In genomic region chr20:48364688-48365421, GRCh38 we compare ENCODE assay signal across 33 cellular contexts.
A peak's percentile ranks its signal among the peaks of the same experiment; 100 is the strongest.
DNase-seq lines count a peak whose midpoint lies in the region; ATAC-seq, FAIRE-seq and TF ChIP-seq lines count a peak whose summit lies in the region.
"Had no signal": no experiment of that assay in that cellular context is flagged by ENCODE, and none has a peak within 500 bp of the region (broad histone marks: within the 10 kb centered on the region; RNA-seq: fewer than 3 reads in every experiment).

No MANE protein-coding gene starts in this region.

- H3K27me3 Mint-ChIP-seq in H9 (ENCODE audit: low read depth): peaks cover 11% of the 10 kb centered on the region
- H3K27me3 Mint-ChIP-seq in stimulated activated naive B cell treated with anti-CD40 and anti-IgM and Interleukin-4, amounts not matched to agents 10 μg/mL and 1 μg/mL and 100 μg/mL, for 72 hours: peaks cover 0 to 4% of the 10 kb centered on the region in 2 donors
- peaks cover 16% of the 10 kb centered on the region for H3K27me3 Mint-ChIP-seq in CD4-positive, alpha-beta T cell

- H3K4me3 Mint-ChIP-seq in H9: no peak overlapping the region
- H3K4me3 Mint-ChIP-seq in stimulated activated naive B cell treated with anti-CD40 and anti-IgM and Interleukin-4, amounts not matched to agents 10 μg/mL and 1 μg/mL and 100 μg/mL, for 72 hours: peak overlapping the region; percentile 0 to 29
- no peak overlapping the region for H3K4me3 Mint-ChIP-seq in CD4-positive, alpha-beta T cell
- H3K4me3 Mint-ChIP-seq: activated CD4-positive, alpha-beta T cell treated with anti-CD3 and anti-CD28 coated beads for 36 hours; activated CD8-positive, alpha-beta T cell treated with anti-CD3 and anti-CD28 coated beads, Interleukin-2, amount 10 ng/mL, durations not matched to agents 7 days and 5 days; activated naive CD8-positive, alpha-beta T cell; CD14-positive monocyte; natural killer cell had no signal

- intact Hi-C loops in GM12878 (cut with micrococcal nuclease; ENCODE audit: unreplicated experiment): loop anchor here (10.0 kb wide), 1 partner anchor 120 kb away; no protein-coding TSS in a partner anchor
- intact Hi-C loops in CD4-positive, alpha-beta T cell (cut with DNase I, micrococcal nuclease): no loop called here

- peak; percentile 13; the same call in 1 of the 2 replicates for TF ChIP-seq RAD21 in GM12878 (IDR thresholded peaks at IDR 0.05; ENCODE audit: insufficient read depth, low read depth, low read length)

- H3K4me3 ChIP-seq in GM12865 (ENCODE audit: low read depth, low read length): no peak overlapping the region
- H3K4me3 ChIP-seq in GM12878: no peak overlapping the region
- H3K4me3 ChIP-seq: ascending aorta, cardiac muscle cell, colonic mucosa, left ventricle myocardium inferior, ovary had no signal

- BruUV-seq in GM12878 (replicated peaks; lab: Mats Ljungman, UMichigan): no TSS peak

- SMC1A ChIA-PET in GM12878 (lab: Charles Lee; ENCODE audit: uncharacterized antibody, unreplicated experiment): interaction anchor here (0.6 to 2.6 kb wide), 6 partner anchors 10 to 256 kb away, joined by 3 to 8 read pairs (median 4); no protein-coding TSS in a partner anchor

- H2BK20ac ChIP-seq in H9 (ENCODE audit: low read depth, low read length, poor library complexity, severe bottlenecking): no peak overlapping the region

- H3K36me3 ChIP-seq in GM12878 (ENCODE audit: control insufficient read depth in 2 of 2, insufficient read depth in 2 of 2, low read length in 1 of 2): no peaks in the 10 kb centered on the region; a peak in 1 of 4 replicates
- H3K36me3 ChIP-seq: ascending aorta, cardiac muscle cell, colonic mucosa, left ventricle myocardium inferior, ovary had no signal

- H3K4me2 ChIP-seq in H9 (ENCODE audit: insufficient read depth, insufficient read length, low read length) (no peak overlapping the region), GM12878 (ENCODE audit: control insufficient read depth, insufficient read depth) (peak overlapping the region; percentile 46)
- H3K4me2 ChIP-seq: KMS-11, SK-N-SH had no signal

- no peak overlapping the region for H4K5ac ChIP-seq in H9 (ENCODE audit: insufficient read length, low read depth, low read length)

- H3K27ac Mint-ChIP-seq in H9: no peak overlapping the region; a peak in 1 of 7 replicates
- H3K27ac Mint-ChIP-seq in stimulated activated naive B cell treated with anti-CD40 and anti-IgM and Interleukin-4, amounts not matched to agents 10 μg/mL and 1 μg/mL and 100 μg/mL, for 72 hours: peak overlapping the region; percentile 90
- H3K27ac Mint-ChIP-seq in CD4-positive, alpha-beta T cell: no peak overlapping the region
- H3K27ac Mint-ChIP-seq: activated CD4-positive, alpha-beta T cell treated with anti-CD3 and anti-CD28 coated beads for 36 hours; activated CD8-positive, alpha-beta T cell treated with anti-CD3 and anti-CD28 coated beads, Interleukin-2, amount 10 ng/mL, durations not matched to agents 7 days and 5 days; activated naive CD8-positive, alpha-beta T cell; CD14-positive monocyte; natural killer cell had no signal

- H3K9ac ChIP-seq in H9 (ENCODE audit: extremely low read depth, insufficient read length, low read length) (no peak overlapping the region), GM12878 (ENCODE audit: control insufficient read depth, insufficient read depth, low read length) (no peak overlapping the region)
- H3K9ac ChIP-seq: KMS-11, SK-N-SH had no signal

- no peak overlapping the region for H2AK5ac ChIP-seq in H9 (ENCODE audit: insufficient read length, low read length)

- peak; percentile 79 for DNase-seq in GM12865 (ENCODE audit: low read depth)
- no peak for DNase-seq in H9
- peak; percentile 58 for DNase-seq in GM12878 (ENCODE audit: low read depth, low spot score)
- DNase-seq in stimulated activated naive B cell treated with anti-CD40 and anti-IgM and Interleukin-4, amounts not matched to agents 10 μg/mL and 1 μg/mL and 100 μg/mL, for 72 hours: peak; percentile 30
- DNase-seq in NOMO-1 (lab: John Stamatoyannopoulos, UW; ENCODE audit: unreplicated experiment in 2 of 2): no peak
- no peak for DNase-seq in NCI-H1930 (lab: John Stamatoyannopoulos, UW)
- no peak for DNase-seq in CD4-positive, alpha-beta T cell
- DNase-seq: activated CD4-positive, alpha-beta T cell treated with anti-CD3 and anti-CD28 coated beads for 36 hours; activated CD8-positive, alpha-beta T cell treated with anti-CD3 and anti-CD28 coated beads, Interleukin-2, amount 10 ng/mL, durations not matched to agents 7 days and 5 days; colonic mucosa; effector CD8-positive, alpha-beta T cell; glutamatergic neuron; HCEC 1CT; left ventricle myocardium inferior; midbrain; MM.1S; natural killer cell; NCI-H2107; NCI-H446; ovary; retina; SK-N-SH; small intestine; stimulated activated CD4-positive, alpha-beta T cell treated with anti-CD3 and anti-CD28 coated beads, Interleukin-1b, Interleukin-23, amount 100 ng/mL, for 48 hours; trophoblast cell had no signal

- peak in 1 of 2 experiments; percentile 58; a peak in 1 of 4 replicates for TF ChIP-seq EP300 in GM12878 (IDR thresholded peaks at IDR 0.05; ENCODE audit: borderline replicate concordance in 1 of 2, control insufficient read depth in 1 of 2, low read depth in 2 of 2, low read length in 2 of 2)

- H3K18ac ChIP-seq in H9 (ENCODE audit: insufficient read length, low read depth, low read length): no peak overlapping the region

- H3K27ac ChIP-seq in H9 (ENCODE audit: insufficient read length, low read depth, low read length) (no peak overlapping the region), GM12878 (ENCODE audit: control insufficient read depth, insufficient read depth) (peak overlapping the region; percentile 55)
- no peak overlapping the region for H3K27ac ChIP-seq in CD4-positive, alpha-beta T cell (ENCODE audit: low read depth, low read length)
- H3K27ac ChIP-seq: ascending aorta, cardiac muscle cell, colonic mucosa, epithelial cell of prostate, KMS-11, left ventricle myocardium inferior, ovary had no signal

- no peak overlapping the region for H3K23ac ChIP-seq in H9 (ENCODE audit: insufficient read length, low read depth, low read length)

- H3K4me1 Mint-ChIP-seq in H9: peaks cover 32 to 40% of the 10 kb centered on the region in 2 experiments
- peaks cover 27 to 50% of the 10 kb centered on the region in 2 donors for H3K4me1 Mint-ChIP-seq in stimulated activated naive B cell treated with anti-CD40 and anti-IgM and Interleukin-4, amounts not matched to agents 10 μg/mL and 1 μg/mL and 100 μg/mL, for 72 hours
- peaks cover 25% of the 10 kb centered on the region for H3K4me1 Mint-ChIP-seq in CD4-positive, alpha-beta T cell (ENCODE audit: low read depth)
- H3K4me1 Mint-ChIP-seq: CD14-positive monocyte, natural killer cell had no signal

- no CpG with 5 or more reads among the region's 11 CpGs for WGBS in H9 (ENCODE audit: extremely low coverage, insufficient read length, low lambda C conversion rate)
- 7% methylated on average over 11 of the region's 11 CpGs for WGBS in GM12878 (ENCODE audit: insufficient coverage, insufficient replicate concordance, low lambda C conversion rate, missing lambda C conversion rate)

- H3K56ac ChIP-seq in H9 (ENCODE audit: insufficient read length, low read depth, low read length): no peak overlapping the region

- peaks cover 8 to 13% of the 10 kb centered on the region in 2 experiments for H3K9me3 Mint-ChIP-seq in H9
- peaks cover 4 to 12% of the 10 kb centered on the region in 2 donors for H3K9me3 Mint-ChIP-seq in stimulated activated naive B cell treated with anti-CD40 and anti-IgM and Interleukin-4, amounts not matched to agents 10 μg/mL and 1 μg/mL and 100 μg/mL, for 72 hours
- no peaks in the 10 kb centered on the region for H3K9me3 Mint-ChIP-seq in CD4-positive, alpha-beta T cell
- H3K9me3 Mint-ChIP-seq: natural killer cell had no signal

- H4K20me1 ChIP-seq in H9 (ENCODE audit: control insufficient read depth, insufficient read depth, insufficient read length): no peaks in the 10 kb centered on the region
- H4K20me1 ChIP-seq in GM12878 (ENCODE audit: control insufficient read depth, insufficient read depth): no peaks in the 10 kb centered on the region

- RAD21 ChIA-PET in GM12878 (lab: Charles Lee; ENCODE audit: unreplicated experiment): interaction anchor here (0.8 to 2.1 kb wide), 6 partner anchors 24 to 390 kb away, joined by 3 to 7 read pairs (median 4); no protein-coding TSS in a partner anchor

- no peaks in the 10 kb centered on the region for H3K79me1 ChIP-seq in H9 (ENCODE audit: insufficient read depth, low read depth, low read length, poor library complexity, severe bottlenecking)

- no peaks in the 10 kb centered on the region for H3K23me2 ChIP-seq in H9 (ENCODE audit: insufficient read length, low read depth, low read length, poor library complexity, severe bottlenecking)

- POLR2A ChIA-PET in GM12878 (lab: Charles Lee): interaction anchor here (0.8 to 0.9 kb wide), 2 partner anchors 8 to 14 kb away, joined by 3 read pairs; no protein-coding TSS in a partner anchor
- POLR2A ChIA-PET in CD4-positive, alpha-beta T cell (lab: Charles Lee): no interaction called here

- CTCF ChIA-PET in GM12878 (lab: Yijun Ruan, JAX): interaction anchor here (1.1 to 2.0 kb wide), 3 partner anchors 21 to 256 kb away, joined by 4 to 7 read pairs (median 5); no protein-coding TSS in a partner anchor
- CTCF ChIA-PET in CD4-positive, alpha-beta T cell (lab: Charles Lee): no interaction called here

- no peak overlapping the region for H4K91ac ChIP-seq in H9 (ENCODE audit: insufficient read length, low read depth, low read length)

- peak; percentile 90 for FAIRE-seq in GM12878 (lab: Jason Lieb, UNC)
- FAIRE-seq: HTR-8/SVneo, islet of Langerhans, small intestine had no signal

- H2AFZ ChIP-seq in H9 (ENCODE audit: low read length) (no peak overlapping the region), GM12878 (ENCODE audit: control insufficient read depth, low read depth, low read length) (no peak overlapping the region)

- H3K9me3 ChIP-seq in H9 (ENCODE audit: control insufficient read depth, low read depth, low read length) (no peaks in the 10 kb centered on the region), GM12878 (replicated peaks; ENCODE audit: control insufficient read depth, insufficient read depth, low read length) (peaks cover 3% of the 10 kb centered on the region; the same call in 2 of the 3 replicates)
- H3K9me3 ChIP-seq in CD4-positive, alpha-beta T cell (ENCODE audit: control insufficient read depth, low read length): no peaks in the 10 kb centered on the region
- H3K9me3 ChIP-seq: ascending aorta, colonic mucosa, ovary, SK-N-SH had no signal

- H4K8ac ChIP-seq in H9 (replicated peaks; ENCODE audit: insufficient read length, low read depth, low read length): no peak overlapping the region

- ATAC-seq in GM12878: peak; percentile 85
- ATAC-seq in stimulated activated naive B cell treated with anti-CD40 and anti-IgM and Interleukin-4, amounts not matched to agents 10 μg/mL and 1 μg/mL and 100 μg/mL, for 72 hours (replicated peaks): peak; percentile 66 to 80
- no peak for ATAC-seq in CD4-positive, alpha-beta T cell (ENCODE audit: poor library complexity)
- ATAC-seq: activated CD4-positive, alpha-beta T cell treated with anti-CD3 and anti-CD28 coated beads for 36 hours; activated CD8-positive, alpha-beta T cell treated with anti-CD3 and anti-CD28 coated beads, Interleukin-2, amount 10 ng/mL, durations not matched to agents 7 days and 5 days; natural killer cell had no signal

- H2BK120ac ChIP-seq in H9 (ENCODE audit: low read depth, low read length, poor library complexity, severe bottlenecking): no peak overlapping the region

- peaks cover 6 to 17% (median 7%) of the 10 kb centered on the region in 3 experiments for H3K36me3 Mint-ChIP-seq in H9 (ENCODE audit: insufficient read depth in 1 of 3, low read depth in 3 of 3)
- H3K36me3 Mint-ChIP-seq in stimulated activated naive B cell treated with anti-CD40 and anti-IgM and Interleukin-4, amounts not matched to agents 10 μg/mL and 1 μg/mL and 100 μg/mL, for 72 hours: peaks cover 5 to 40% of the 10 kb centered on the region in 2 donors
- H3K36me3 Mint-ChIP-seq in CD4-positive, alpha-beta T cell (ENCODE audit: low read depth): no peaks in the 10 kb centered on the region
- H3K36me3 Mint-ChIP-seq: activated naive CD8-positive, alpha-beta T cell; CD14-positive monocyte; natural killer cell had no signal

- H3K79me2 ChIP-seq in H9 (ENCODE audit: insufficient read depth, low read length) (no peaks in the 10 kb centered on the region), GM12878 (ENCODE audit: control insufficient read depth, insufficient read depth, low read length) (no peaks in the 10 kb centered on the region)

- no peaks in the 10 kb centered on the region; the same call in 1 of the 2 replicates for H3K4me1 ChIP-seq in H9 (ENCODE audit: insufficient read depth, low read length)
- peaks cover 38% of the 10 kb centered on the region for H3K4me1 ChIP-seq in GM12878 (ENCODE audit: control insufficient read depth, insufficient read depth, low read length)
- H3K4me1 ChIP-seq: ascending aorta, colonic mucosa had no signal

- H2BK12ac ChIP-seq in H9 (ENCODE audit: insufficient read length, low read depth, low read length): no peak overlapping the region

- TF ChIP-seq CTCF in GM12865 (IDR thresholded peaks at IDR 0.05; ENCODE audit: insufficient read depth, low read depth, low read length, missing control alignments): no peak
- no peak for TF ChIP-seq CTCF in H9 (conservative IDR thresholded peaks at IDR 0.05)
- TF ChIP-seq CTCF in GM12878 (IDR thresholded peaks at IDR 0.05 in 2 of 3, conservative IDR thresholded peaks at IDR 0.05 in 1 of 3; ENCODE audit: control insufficient read depth in 2 of 3, extremely low read depth in 1 of 3, insufficient read depth in 1 of 3, low read depth in 3 of 3, low read length in 3 of 3): no peak
- TF ChIP-seq CTCF in CD4-positive, alpha-beta T cell (IDR thresholded peaks at IDR 0.05): no peak

- H2BK5ac ChIP-seq in H9 (ENCODE audit: insufficient read length, low read length): no peak overlapping the region

- H3K27me3 ChIP-seq in H9 (ENCODE audit: insufficient read depth, low read length) (no peaks in the 10 kb centered on the region), GM12878 (replicated peaks in 1 of 2; ENCODE audit: control insufficient read depth in 2 of 2, insufficient read depth in 2 of 2, low read length in 1 of 2) (no peaks in the 10 kb centered on the region)
- no peaks in the 10 kb centered on the region for H3K27me3 ChIP-seq in CD4-positive, alpha-beta T cell (ENCODE audit: control insufficient read depth, insufficient read depth, low read length)
- H3K27me3 ChIP-seq: ascending aorta, cardiac muscle cell, colonic mucosa, ovary had no signal

- in situ Hi-C loops in GM12878 (cut with MboI): no loop called here

- no peak overlapping the region for H3K14ac ChIP-seq in H9 (ENCODE audit: insufficient read depth, low read length)

- H2BK15ac ChIP-seq in H9 (ENCODE audit: low read depth, low read length): no peak overlapping the region

- H3T11ph ChIP-seq in H9 (ENCODE audit: low read length): peak overlapping the region; percentile 9

- no peak overlapping the region for H3K4ac ChIP-seq in H9 (ENCODE audit: low read depth, low read length)

- no peak for TF ChIP-seq POLR2A in GM12878 (IDR thresholded peaks at IDR 0.05; ENCODE audit: low read depth, low read length)

Comparison
In these comparisons a context has a peak if more than half of its experiments do, and no peak if none do; other contexts are left out.
1. DNase-seq: peak in GM12865 (single experiment), GM12878 (single experiment) and stimulated activated naive B cell treated with anti-CD40 and anti-IgM and Interleukin-4, amounts not matched to agents 10 μg/mL and 1 μg/mL and 100 μg/mL, for 72 hours (single experiment); none in H9 (single experiment), NOMO-1 (0 of 2), NCI-H1930 (0 of 2) and CD4-positive, alpha-beta T cell (0 of 10).
2. H3K4me3 Mint-ChIP-seq: peak in stimulated activated naive B cell treated with anti-CD40 and anti-IgM and Interleukin-4, amounts not matched to agents 10 μg/mL and 1 μg/mL and 100 μg/mL, for 72 hours (2 of 2); none in H9 (0 of 2) and CD4-positive, alpha-beta T cell (single experiment).